In the genomic region with DNA sequence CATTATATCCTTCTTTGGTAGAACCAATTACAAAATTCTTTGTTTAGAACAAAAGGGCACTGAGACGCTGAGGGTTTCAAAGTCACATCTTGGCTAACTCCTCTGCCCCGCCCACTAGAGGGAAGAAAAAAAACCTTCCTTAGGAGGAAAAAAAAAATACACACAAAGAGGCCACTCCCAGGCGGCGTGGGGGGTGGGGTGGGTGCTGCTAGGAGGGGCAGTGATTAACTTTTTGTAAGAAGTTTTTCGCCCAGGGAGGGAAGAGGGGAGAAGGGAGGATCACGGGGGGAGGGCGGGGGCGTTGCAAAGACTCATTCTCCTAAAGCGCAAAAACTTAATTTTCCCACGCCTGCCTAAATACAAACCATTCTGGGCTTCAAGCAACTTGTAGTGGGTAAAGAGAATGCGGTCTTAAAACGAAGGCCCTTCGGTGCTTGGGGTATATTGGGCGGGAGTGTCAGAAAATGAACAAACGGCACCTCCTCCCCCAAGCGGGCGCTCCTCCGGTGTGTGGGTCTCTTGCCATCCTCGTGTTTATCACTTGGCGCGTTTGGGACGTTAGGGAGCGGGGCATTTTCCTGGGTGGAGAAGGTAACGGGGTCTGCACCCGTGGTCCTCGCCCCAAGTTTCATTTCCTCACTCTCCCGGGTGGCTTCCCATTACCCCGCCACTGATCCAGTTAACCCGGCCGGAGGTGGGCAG, we compare ENCODE assay signal across 7 cellular contexts. TPM values are rescaled to one million over a fixed set of nuclear protein-coding genes. Genes with fewer than 3 reads are reported as not detected.
A peak's percentile ranks its signal among the peaks of the same experiment; 100 is the strongest.
DNase-seq lines count a peak whose midpoint lies in the region; ATAC-seq and TF ChIP-seq lines count a peak whose summit lies in the region.

No MANE protein-coding gene starts in this region.

- no peaks in the 10 kb centered on the region for H3K36me3 ChIP-seq in tibial nerve

- TF ChIP-seq EP300 in Ishikawa (IDR thresholded peaks at IDR 0.05; ENCODE audit: borderline replicate concordance) = no peak
- TF ChIP-seq EP300 in tibial nerve (IDR thresholded peaks at IDR 0.05) = peak in 1 of 2 donors; percentile 27

- H3K9me3 ChIP-seq in tibial nerve = no peaks in the 10 kb centered on the region

- WGBS in tibial nerve, 2 donors = 2% methylated on average over 30 of the region's 30 CpGs

- peak overlapping the region; percentile 89 for H3K4me3 Mint-ChIP-seq in natural killer cell treated with Interleukin-12 subunit alpha and Interleukin-12 subunit beta and Interleukin-15 and Interleukin-18, amount 100 ng/mL, for 72 hours

- DNase-seq in activated CD4-positive, alpha-beta T cell treated with anti-CD3 and anti-CD28 coated beads for 4 hours = peak; percentile 77 to 82
- peak; percentile 86 for DNase-seq in effector CD8-positive, alpha-beta T cell (lab: John Stamatoyannopoulos, UW)
- DNase-seq in natural killer cell treated with Interleukin-12 subunit alpha and Interleukin-12 subunit beta and Interleukin-15 and Interleukin-18, amount 100 ng/mL, for 72 hours (ENCODE audit: low spot score) = no peak
- DNase-seq in tibial nerve (ENCODE audit: low spot score in 2 of 2) (peak in 1 of 2 donors; percentile 61), HK-2 (ENCODE audit: unreplicated experiment) (no peak)

- no peak for TF ChIP-seq CTCF in tibial nerve (IDR thresholded peaks at IDR 0.05)

- H3K9me3 Mint-ChIP-seq in natural killer cell treated with Interleukin-12 subunit alpha and Interleukin-12 subunit beta and Interleukin-15 and Interleukin-18, amount 100 ng/mL, for 72 hours = no peaks in the 10 kb centered on the region

- H3K4me1 ChIP-seq in tibial nerve = peaks cover 0 to 46% (median 5%) of the 10 kb centered on the region in 4 donors

- peak overlapping the region; percentile 29 to 85 (median 72) for H3K27ac ChIP-seq in tibial nerve

- H3K36me3 Mint-ChIP-seq in natural killer cell treated with Interleukin-12 subunit alpha and Interleukin-12 subunit beta and Interleukin-15 and Interleukin-18, amount 100 ng/mL, for 72 hours = peaks cover 32% of the 10 kb centered on the region

- peak overlapping the region; percentile 30 to 58 (median 50) for H3K4me3 ChIP-seq in tibial nerve

- H3K27ac Mint-ChIP-seq in natural killer cell treated with Interleukin-12 subunit alpha and Interleukin-12 subunit beta and Interleukin-15 and Interleukin-18, amount 100 ng/mL, for 72 hours = peak overlapping the region in 1 of 2 donors; percentile 54

- peaks cover 33 to 46% of the 10 kb centered on the region in 2 donors for H3K4me1 Mint-ChIP-seq in natural killer cell treated with Interleukin-12 subunit alpha and Interleukin-12 subunit beta and Interleukin-15 and Interleukin-18, amount 100 ng/mL, for 72 hours (ENCODE audit: low read depth in 2 of 2)

- H3K27me3 Mint-ChIP-seq in natural killer cell treated with Interleukin-12 subunit alpha and Interleukin-12 subunit beta and Interleukin-15 and Interleukin-18, amount 100 ng/mL, for 72 hours = peaks cover 0 to 6% of the 10 kb centered on the region in 2 donors

- TF ChIP-seq POLR2A in tibial nerve (IDR thresholded peaks at IDR 0.05) = peak in 1 of 2 donors; percentile 19

- peaks cover 0 to 39% of the 10 kb centered on the region in 2 donors for H3K27me3 ChIP-seq in tibial nerve

- ATAC-seq in GM19467 (IDR thresholded peaks at IDR 0.05; ENCODE audit: unreplicated experiment) = peak; percentile 20
- peak; percentile 3 to 28 for ATAC-seq in natural killer cell treated with Interleukin-12 subunit alpha and Interleukin-12 subunit beta and Interleukin-15 and Interleukin-18, amount 100 ng/mL, for 72 hours

- TF ChIP-seq RAD21 in Ishikawa (IDR thresholded peaks at IDR 0.05; ENCODE audit: low read depth) = no peak

TF ChIP-seq in Ishikawa, 13 proteins besides CTCF, POLR2A, EP300 and RAD21:
- TF ChIP-seq EGR1 (IDR thresholded peaks at IDR 0.05) (no peak), TCF12 (IDR thresholded peaks at IDR 0.05; ENCODE audit: low read depth) (no peak), FOXM1 (IDR thresholded peaks at IDR 0.05; ENCODE audit: borderline replicate concordance, low read depth) (no peak), ZBTB7A (IDR thresholded peaks at IDR 0.05; ENCODE audit: low read depth) (no peak; the same call in 1 of the 2 replicates), TEAD4 (IDR thresholded peaks at IDR 0.05) (no peak), TAF1 (IDR thresholded peaks at IDR 0.05; ENCODE audit: low read depth) (no peak), CREB1 (IDR thresholded peaks at IDR 0.05; ENCODE audit: low read depth) (no peak), YY1 (IDR thresholded peaks at IDR 0.05; ENCODE audit: low read depth) (no peak)
- TF ChIP-seq, protein P1, sequence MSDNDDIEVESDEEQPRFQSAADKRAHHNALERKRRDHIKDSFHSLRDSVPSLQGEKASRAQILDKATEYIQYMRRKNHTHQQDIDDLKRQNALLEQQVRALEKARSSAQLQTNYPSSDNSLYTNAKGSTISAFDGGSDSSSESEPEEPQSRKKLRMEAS (IDR thresholded peaks at IDR 0.05) = peak; percentile 63; the same call in 1 of the 2 replicates

RNA-seq across cellular contexts. Expression of gene CXCR4, which starts 1.7 kb away (rescaled TPM):
- 10 to 100 TPM; 72.1 to 74.8 TPM for total RNA-seq in natural killer cell treated with Interleukin-12 subunit alpha and Interleukin-12 subunit beta and Interleukin-15 and Interleukin-18, amount 100 ng/mL, for 72 hours
- 10 to 100 TPM; 21.3 to 38.5 (median 31.9) TPM for total RNA-seq in tibial nerve

Comparison
In these comparisons a context has a peak if more than half of its experiments do, and no peak if none do; other contexts are left out.
1. DNase-seq: peak in activated CD4-positive, alpha-beta T cell treated with anti-CD3 and anti-CD28 coated beads for 4 hours (2 of 2) and effector CD8-positive, alpha-beta T cell (single experiment); none in natural killer cell treated with Interleukin-12 subunit alpha and Interleukin-12 subunit beta and Interleukin-15 and Interleukin-18, amount 100 ng/mL, for 72 hours (single experiment) and HK-2 (single experiment).